ENCODE assay signal across 21 cellular contexts in the genomic region with DNA sequence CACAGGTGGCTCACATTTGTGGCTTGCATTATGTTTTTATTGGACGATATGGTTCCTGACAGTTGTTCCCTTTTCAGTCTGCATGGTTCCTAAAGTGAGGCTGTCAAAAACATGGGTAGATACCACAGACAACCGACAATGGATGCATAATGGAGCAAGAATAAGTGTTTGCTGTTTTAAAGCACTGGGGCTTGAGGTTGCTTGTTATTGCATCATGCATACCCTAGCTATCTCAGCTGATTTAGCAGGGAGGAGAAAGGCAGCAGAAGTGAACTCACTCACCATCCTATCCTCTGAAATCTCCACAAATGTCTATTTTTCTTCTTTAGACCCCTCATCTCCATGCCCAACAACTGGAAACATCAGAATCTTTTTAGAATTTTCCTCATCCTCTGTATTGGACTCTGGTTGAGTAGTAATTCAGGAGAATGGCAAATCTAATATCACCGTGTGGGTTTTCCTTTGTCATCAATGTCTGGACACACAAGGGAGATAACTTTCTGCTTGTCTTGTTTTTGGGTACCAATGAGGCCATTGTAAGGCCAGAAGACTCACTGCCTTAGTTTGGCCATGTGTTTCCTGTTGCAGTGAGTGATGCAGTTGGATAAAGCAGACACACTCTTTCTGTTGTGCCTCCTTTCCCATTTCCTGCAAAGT. TPM values are rescaled to one million over a fixed set of nuclear protein-coding genes. Genes with fewer than 3 reads are reported as not detected.
DNase-seq lines count a peak whose midpoint lies in the region; ATAC-seq, FAIRE-seq and TF ChIP-seq lines count a peak whose summit lies in the region.
"Had no signal": no experiment of that assay in that cellular context is flagged by ENCODE, and none has a peak within 500 bp of the region (broad histone marks: within the 10 kb centered on the region; RNA-seq: fewer than 3 reads in every experiment).

No MANE protein-coding gene starts in this region.

- peak overlapping the region; percentile 9; the same call in 1 of the 2 replicates for H2AFZ ChIP-seq in K562 (ENCODE audit: low read depth, low read length)
- H2AFZ ChIP-seq: parathyroid adenoma had no signal

- peak overlapping the region; percentile 44; the same call in 1 of the 3 replicates for H3K27ac ChIP-seq in K562 (ENCODE audit: extremely low read depth, low read depth, low read length)
- no peak overlapping the region for H3K27ac ChIP-seq in colonic mucosa
- H3K27ac ChIP-seq in left lung, result no peak overlapping the region
- H3K27ac ChIP-seq: body of pancreas, parathyroid adenoma, spleen had no signal

- H3K4me1 Mint-ChIP-seq in stimulated activated naive CD8-positive, alpha-beta T cell treated with anti-CD3 and anti-CD28 coated beads, Interleukin-15, amount 100 ng/mL, for 72 hours, result peaks cover 34% of the 10 kb centered on the region

- peak; percentile 57 to 62 for TF ChIP-seq RAD21 in K562 (CRISPR knock-in tag; conservative IDR thresholded peaks at IDR 0.05 in 1 of 2, IDR thresholded peaks at IDR 0.05 in 1 of 2)

- H3K4me3 Mint-ChIP-seq in stimulated activated naive CD8-positive, alpha-beta T cell treated with anti-CD3 and anti-CD28 coated beads, Interleukin-15, amount 100 ng/mL, for 72 hours, result no peak overlapping the region
- H3K4me3 Mint-ChIP-seq: activated CD8-positive, alpha-beta T cell treated with anti-CD3 and anti-CD28 coated beads, Interleukin-2, amount 10 ng/mL, durations not matched to agents 7 days and 5 days; HFFc6 had no signal

- intact Hi-C loops in K562 (cut with micrococcal nuclease) (no loop called here), colonic mucosa (cut with DNase I) (no loop called here), left lung (cut with DNase I) (no loop called here)

- peak overlapping the region; percentile 49 to 77 for H3K27ac Mint-ChIP-seq in stimulated activated naive CD8-positive, alpha-beta T cell treated with anti-CD3 and anti-CD28 coated beads, Interleukin-15, amount 100 ng/mL, for 72 hours
- H3K27ac Mint-ChIP-seq: activated CD8-positive, alpha-beta T cell treated with anti-CD3 and anti-CD28 coated beads, Interleukin-2, amount 10 ng/mL, durations not matched to agents 7 days and 5 days; HFFc6 had no signal

- H3K4me3 ChIP-seq in K562 (no peak overlapping the region), colonic mucosa (no peak overlapping the region), left lung (no peak overlapping the region)
- H3K4me3 ChIP-seq: body of pancreas, spleen had no signal

- TF ChIP-seq CTCF in K562 (IDR thresholded peaks at IDR 0.05 in 2 of 3, conservative IDR thresholded peaks at IDR 0.05 in 1 of 3; ENCODE audit: insufficient read depth in 2 of 3, low read depth in 1 of 3, low read length in 3 of 3) (no peak), colonic mucosa (IDR thresholded peaks at IDR 0.05) (no peak), left lung (IDR thresholded peaks at IDR 0.05) (no peak)

- DNase-seq in stimulated activated naive CD8-positive, alpha-beta T cell treated with anti-CD3 and anti-CD28 coated beads, Interleukin-15, amount 100 ng/mL, for 72 hours, result no peak
- DNase-seq in stimulated activated naive CD8-positive, alpha-beta T cell treated with anti-CD3 and anti-CD28 coated beads, Interleukin-15, Interleukin-2, amounts not matched to agents 100 U/mL and 50 U/mL, for 24 hours, result no peak
- peak; percentile 53 for DNase-seq in NCI-H460 (ENCODE audit: extremely low read depth, low read depth)
- DNase-seq in K562 (ENCODE audit: extremely low read depth in 1 of 4, low spot score in 3 of 4), result peak in 1 of 4 experiments; percentile 57
- no peak for DNase-seq in colonic mucosa
- DNase-seq in left lung, result no peak
- DNase-seq: activated CD8-positive, alpha-beta T cell treated with anti-CD3 and anti-CD28 coated beads, Interleukin-2, amount 10 ng/mL, durations not matched to agents 7 days and 5 days; activated effector memory CD4-positive, alpha-beta T cell treated with Interleukin-2 at 50 U/mL for 16 hours; body of pancreas; DMS153; effector memory CD4-positive, alpha-beta T cell; HFFc6; kidney; NCI-H1092 treated with DMSO at 0.1 percent for 48 hours; NCI-H446 treated with DMSO at 0.1 percent for 48 hours; spleen; substantia nigra; T-helper 9 cell had no signal

- ATAC-seq in stimulated activated naive CD8-positive, alpha-beta T cell treated with anti-CD3 and anti-CD28 coated beads, Interleukin-15, amount 100 ng/mL, for 72 hours, result no peak
- no peak for ATAC-seq in stimulated activated naive CD8-positive, alpha-beta T cell treated with anti-CD3 and anti-CD28 coated beads, Interleukin-15, Interleukin-2, amounts not matched to agents 100 U/mL and 50 U/mL, for 24 hours
- ATAC-seq in K562 (peak; percentile 90), HG03565 (IDR thresholded peaks at IDR 0.05; ENCODE audit: unreplicated experiment) (no peak), left lung (no peak), HG03139 (IDR thresholded peaks at IDR 0.05; ENCODE audit: unreplicated experiment) (no peak)
- ATAC-seq: activated CD8-positive, alpha-beta T cell treated with anti-CD3 and anti-CD28 coated beads, Interleukin-2, amount 10 ng/mL, durations not matched to agents 7 days and 5 days; body of pancreas had no signal

- no peaks in the 10 kb centered on the region for H3K27me3 ChIP-seq in K562 (ENCODE audit: control insufficient read depth in 2 of 2, insufficient read depth in 2 of 2, low read length in 2 of 2)
- no peaks in the 10 kb centered on the region for H3K27me3 ChIP-seq in colonic mucosa
- H3K27me3 ChIP-seq in left lung, result no peaks in the 10 kb centered on the region
- H3K27me3 ChIP-seq: body of pancreas, spleen had no signal

- no peaks in the 10 kb centered on the region for H3K9me1 ChIP-seq in K562 (ENCODE audit: control insufficient read depth, insufficient read depth, low read length)

- in situ Hi-C loops in K562 (cut with MboI), result no loop called here

- TF ChIP-seq POLR2A in K562 (conservative IDR thresholded peaks at IDR 0.05), result no peak

- peak overlapping the region; percentile 26; the same call in 1 of the 2 replicates for H3K4me2 ChIP-seq in K562 (ENCODE audit: insufficient read depth, low read length)

- no peaks in the 10 kb centered on the region for H3K79me2 ChIP-seq in K562 (ENCODE audit: control insufficient read depth, insufficient read depth, low read length)
- H3K79me2 ChIP-seq: parathyroid adenoma had no signal

- no peaks in the 10 kb centered on the region for H3K36me3 ChIP-seq in K562 (ENCODE audit: control insufficient read depth, insufficient read depth, low read length)
- H3K36me3 ChIP-seq in colonic mucosa, result no peaks in the 10 kb centered on the region
- H3K36me3 ChIP-seq in left lung, result no peaks in the 10 kb centered on the region
- H3K36me3 ChIP-seq: spleen had no signal

- WGBS in K562 (ENCODE audit: insufficient coverage, low coverage, missing lambda C conversion rate), result 2% methylated on average over 3 of the region's 3 CpGs

- H3K9me3 ChIP-seq in K562 (replicated peaks; ENCODE audit: control insufficient read depth, insufficient read depth, low read depth, low read length) (no peaks in the 10 kb centered on the region), colonic mucosa (no peaks in the 10 kb centered on the region), left lung (no peaks in the 10 kb centered on the region)
- H3K9me3 ChIP-seq: body of pancreas, spleen had no signal

- no peaks in the 10 kb centered on the region for H4K20me1 ChIP-seq in K562 (replicated peaks; ENCODE audit: control insufficient read depth, insufficient read depth, low read length)

- POLR2A ChIA-PET in K562 (lab: Yijun Ruan, JAX), result interaction anchor here (0.7 to 1.2 kb wide), 4 partner anchors 9 to 192 kb away, joined by 3 to 6 read pairs (median 4); no protein-coding TSS in a partner anchor

- peak; percentile 80 for FAIRE-seq in K562 (lab: Jason Lieb, UNC)
- FAIRE-seq: kidney had no signal

- H3K4me1 ChIP-seq in K562 (replicated peaks in 1 of 2; ENCODE audit: control insufficient read depth in 2 of 2, insufficient read depth in 2 of 2, low read length in 2 of 2) (peaks cover 3 to 40% of the 10 kb centered on the region in 2 experiments), colonic mucosa (no peaks in the 10 kb centered on the region), left lung (peaks cover 0 to 20% of the 10 kb centered on the region in 2 donors)
- H3K4me1 ChIP-seq: body of pancreas, parathyroid adenoma had no signal

- BruUV-seq in K562 (replicated peaks; lab: Mats Ljungman, UMichigan), result no TSS peak

- no peaks in the 10 kb centered on the region for H3K27me3 Mint-ChIP-seq in stimulated activated naive CD8-positive, alpha-beta T cell treated with anti-CD3 and anti-CD28 coated beads, Interleukin-15, amount 100 ng/mL, for 72 hours

- H3K9me3 Mint-ChIP-seq in stimulated activated naive CD8-positive, alpha-beta T cell treated with anti-CD3 and anti-CD28 coated beads, Interleukin-15, amount 100 ng/mL, for 72 hours, result peaks cover 6% of the 10 kb centered on the region in 2 donors
- H3K9me3 Mint-ChIP-seq: HFFc6 had no signal

- TF ChIP-seq EP300 in K562 (IDR thresholded peaks at IDR 0.05; ENCODE audit: low read length), result peak; percentile 95

- CTCF ChIA-PET in K562 (lab: Yijun Ruan, JAX; ENCODE audit: low intra/inter-chr PET ratio), result no interaction called here

- no peak overlapping the region for H3K9ac ChIP-seq in K562 (ENCODE audit: insufficient read depth in 1 of 2, low read depth in 2 of 2, low read length in 2 of 2)
- H3K9ac ChIP-seq in colonic mucosa (ENCODE audit: low read depth in 2 of 2, low read length in 2 of 2), result no peak overlapping the region
- H3K9ac ChIP-seq: parathyroid adenoma had no signal

RNA-seq across cellular contexts. Expression of a gene that starts 46.7 kb away (rescaled TPM):
- total RNA-seq in NCI-H460 (2014; rRNA removed; shearing (Covaris generic)), result 0.75 and 1.2 TPM in 2 replicates
- polyA plus RNA-seq in NCI-H460 (2014; cell fraction: nucleus; rRNA removed), result 0.21 and 0.82 TPM in 2 replicates
- 0.79 and 1.4 TPM in 2 replicates for total RNA-seq in K562 (2011; cell fraction: chromatin; rRNA removed; ENCODE audit: low replicate concordance)
- 0.79 and 0.83 TPM in 2 replicates for total RNA-seq in K562 (2011; cell fraction: nucleolus; rRNA removed)
- 1.5 and 3.9 TPM in 2 replicates for total RNA-seq in K562 (2011; cell fraction: nucleoplasm; rRNA removed)
- total RNA-seq in K562 (2014; rRNA removed), result 0.24 and 0.36 TPM in 2 replicates
- total RNA-seq in K562 (2014; rRNA removed; fragmentation: Illumina TruSeq; extraction: Trizol), result 0.73 and 0.93 TPM in 2 replicates
- total RNA-seq in K562 (2015; rRNA removed; fragmentation: Illumina TruSeq; extraction: Trizol), result 0.58 and 0.64 TPM in 2 replicates
- 0.64 and 0.65 TPM in 2 replicates for total RNA-seq in K562 (2021)
- polyA plus RNA-seq in K562 (2011; rRNA removed), result 1.2 and 1.8 TPM in 2 replicates
- polyA plus RNA-seq in K562 (2011; cell fraction: cytosol; rRNA removed), result 0.51 and 0.77 TPM in 2 replicates
- polyA plus RNA-seq in K562 (2011; cell fraction: nucleus; rRNA removed), result 0.65 and 0.95 TPM in 2 replicates
- 0.39 and 1.1 TPM in 2 replicates for polyA plus RNA-seq in K562 (2012)
- 0.90 and 0.97 TPM in 2 replicates for polyA plus RNA-seq in K562 (2014; fragmentation: Illumina TruSeq; extraction: Trizol)
- under 1 TPM; 0.74 to 0.79 TPM for polyA plus RNA-seq in K562 (2014; fragmentation: Nextera tagmentation; extraction: Ambion mirVana)
- polyA plus RNA-seq in K562 (2014; rRNA removed), result 0.69 and 0.84 TPM in 2 replicates
- polyA minus RNA-seq in K562 (2011; rRNA and poly(A)+ RNA removed), result 1.0 and 1.4 TPM in 2 replicates
- polyA minus RNA-seq in K562 (2011; cell fraction: cytosol; rRNA and poly(A)+ RNA removed), result 0.48 TPM in 1 of 2 replicates, not detected in the other
- 0.78 and 0.81 TPM in 2 replicates for polyA minus RNA-seq in K562 (2011; cell fraction: nucleus; rRNA and poly(A)+ RNA removed)
- total RNA-seq in colonic mucosa, result 1 to 10 TPM; 1.5 to 2.3 TPM
- 1 to 10 TPM; 1.5 TPM for total RNA-seq in left lung

RNA-seq across cellular contexts. Expression of a gene that starts 47.0 kb away (rescaled TPM):
- total RNA-seq in NCI-H460 (2014; rRNA removed; shearing (Covaris generic)), result 0.46 and 1.2 TPM in 2 replicates
- 0.21 and 0.27 TPM in 2 replicates for polyA plus RNA-seq in NCI-H460 (2014; cell fraction: nucleus; rRNA removed)
- 0.81 and 1.8 TPM in 2 replicates for total RNA-seq in K562 (2011; cell fraction: chromatin; rRNA removed; ENCODE audit: low replicate concordance)
- total RNA-seq in K562 (2011; cell fraction: nucleolus; rRNA removed), result 0.26 and 0.33 TPM in 2 replicates
- 0.46 and 0.81 TPM in 2 replicates for total RNA-seq in K562 (2011; cell fraction: nucleoplasm; rRNA removed)
- total RNA-seq in K562 (2014; rRNA removed), result 0.32 and 1.3 TPM in 2 replicates
- 0.84 and 1.1 TPM in 2 replicates for total RNA-seq in K562 (2014; rRNA removed; fragmentation: Illumina TruSeq; extraction: Trizol)
- total RNA-seq in K562 (2015; rRNA removed; fragmentation: Illumina TruSeq; extraction: Trizol), result 0.90 and 1.1 TPM in 2 replicates
- total RNA-seq in K562 (2021), result 0.67 and 0.71 TPM in 2 replicates
- 0.34 and 0.72 TPM in 2 replicates for polyA plus RNA-seq in K562 (2011; rRNA removed)
- 0.13 and 0.30 TPM in 2 replicates for polyA plus RNA-seq in K562 (2011; cell fraction: cytosol; rRNA removed)
- polyA plus RNA-seq in K562 (2011; cell fraction: nucleus; rRNA removed), result 0.41 and 0.45 TPM in 2 replicates
- 0.77 and 1.8 TPM in 2 replicates for polyA plus RNA-seq in K562 (2012)
- 0.51 and 0.77 TPM in 2 replicates for polyA plus RNA-seq in K562 (2014; fragmentation: Illumina TruSeq; extraction: Trizol)
- under 1 TPM; 0.07 to 0.15 TPM for polyA plus RNA-seq in K562 (2014; fragmentation: Nextera tagmentation; extraction: Ambion mirVana)
- polyA plus RNA-seq in K562 (2014; rRNA removed), result 0.45 TPM in 2 replicates
- polyA minus RNA-seq in K562 (2011; rRNA and poly(A)+ RNA removed), result 1.5 and 2.2 TPM in 2 replicates
- polyA minus RNA-seq in K562 (2011; cell fraction: cytosol; rRNA and poly(A)+ RNA removed), result 0.46 and 0.76 TPM in 2 replicates
- 1.2 and 1.3 TPM in 2 replicates for polyA minus RNA-seq in K562 (2011; cell fraction: nucleus; rRNA and poly(A)+ RNA removed)
- 1 to 10 TPM in 1 of 2 donors, under 1 TPM in 1; 0.96 to 2.6 TPM for total RNA-seq in colonic mucosa
- total RNA-seq in left lung, result 1 to 10 TPM; 3.6 to 4.3 TPM

RNA-seq across cellular contexts. Expression of a gene that starts 55.3 kb away (rescaled TPM):
- not detected in 2 replicates for total RNA-seq in NCI-H460 (2014; rRNA removed; shearing (Covaris generic))
- 0.58 TPM in 1 of 2 replicates, not detected in the other for polyA plus RNA-seq in NCI-H460 (2014; cell fraction: nucleus; rRNA removed)
- not detected in 2 replicates for total RNA-seq in K562 (2011; cell fraction: chromatin; rRNA removed; ENCODE audit: low replicate concordance)
- total RNA-seq in K562 (2011; cell fraction: nucleolus; rRNA removed), result not detected in 2 replicates
- not detected in 2 replicates for total RNA-seq in K562 (2011; cell fraction: nucleoplasm; rRNA removed)
- total RNA-seq in K562 (2014; rRNA removed) (0.12 and 0.27 TPM in 2 replicates), K562 (2014; rRNA removed; fragmentation: Illumina TruSeq; extraction: Trizol) (0.22 and 0.36 TPM in 2 replicates), K562 (2015; rRNA removed; fragmentation: Illumina TruSeq; extraction: Trizol) (1.2 and 1.3 TPM in 2 replicates), K562 (2021) (0.33 and 0.56 TPM in 2 replicates), colonic mucosa (1 to 10 TPM; 2.6 to 5.1 TPM), left lung (10 to 100 TPM; 20.2 to 67.3 TPM)
- polyA plus RNA-seq in K562 (2011; rRNA removed) (0.14 TPM in 1 of 2 replicates, not detected in the other), K562 (2014; fragmentation: Illumina TruSeq; extraction: Trizol) (0.36 and 0.43 TPM in 2 replicates), K562 (2014; fragmentation: Nextera tagmentation; extraction: Ambion mirVana) (under 1 TPM; 0.49 to 0.55 TPM), K562 (2014; rRNA removed) (0.11 and 0.66 TPM in 2 replicates)
- polyA plus RNA-seq in K562 (2011; cell fraction: cytosol; rRNA removed), result 0.04 TPM in 2 replicates
- 0.14 TPM in 2 replicates for polyA plus RNA-seq in K562 (2011; cell fraction: nucleus; rRNA removed)
- polyA plus RNA-seq in K562 (2012), result 0.46 and 3.3 TPM in 2 replicates
- 0.06 and 0.07 TPM in 2 replicates for polyA minus RNA-seq in K562 (2011; rRNA and poly(A)+ RNA removed)
- polyA minus RNA-seq in K562 (2011; cell fraction: cytosol; rRNA and poly(A)+ RNA removed), result not detected in 2 replicates
- polyA minus RNA-seq in K562 (2011; cell fraction: nucleus; rRNA and poly(A)+ RNA removed), result not detected in 2 replicates
- total RNA-seq: HFFc6 had no signal
